12 cellular contexts compared by ENCODE assay signal in the genomic region with DNA sequence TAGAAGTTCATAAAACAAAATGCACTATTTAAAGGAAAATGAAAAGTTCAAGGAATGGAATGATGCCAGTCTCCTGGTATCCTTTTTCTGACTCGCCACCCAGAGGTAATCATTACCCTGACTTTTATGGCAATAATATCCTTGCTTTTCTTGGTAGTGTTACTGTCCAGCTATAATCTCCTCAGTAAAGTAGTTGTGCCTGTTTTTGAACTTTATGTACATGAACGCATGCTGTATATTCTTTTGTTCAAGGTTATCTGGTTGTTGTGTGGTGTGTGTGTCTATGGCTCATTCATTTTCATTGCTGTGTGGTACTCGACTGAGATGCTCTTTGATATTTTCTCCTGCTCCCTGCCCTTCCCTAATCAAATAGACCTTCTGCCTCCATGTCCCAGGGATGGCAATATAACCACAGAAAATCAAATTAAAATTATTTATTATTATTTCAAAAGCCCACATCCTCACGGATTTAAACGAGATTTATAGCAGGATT. TPM values are rescaled to one million over a fixed set of nuclear protein-coding genes. Genes with fewer than 3 reads are reported as not detected.
DNase-seq lines count a peak whose midpoint lies in the region; ATAC-seq, FAIRE-seq and TF ChIP-seq lines count a peak whose summit lies in the region.
"Had no signal": no experiment of that assay in that cellular context is flagged by ENCODE, and none has a peak within 500 bp of the region (broad histone marks: within the 10 kb centered on the region; RNA-seq: fewer than 3 reads in every experiment).

No MANE protein-coding gene starts in this region.

- no peaks in the 10 kb centered on the region for H3K9me1 ChIP-seq in K562 (ENCODE audit: control insufficient read depth, insufficient read depth, low read length)

- peaks cover 3 to 4% of the 10 kb centered on the region in 2 experiments; a peak in 3 of 5 replicates for H3K4me1 ChIP-seq in K562 (replicated peaks in 1 of 2; ENCODE audit: control insufficient read depth in 2 of 2, insufficient read depth in 2 of 2, low read length in 2 of 2)
- H3K4me1 ChIP-seq in naive thymus-derived CD4-positive, alpha-beta T cell (ENCODE audit: control insufficient read depth in 2 of 2, insufficient read depth in 2 of 2, low read length in 2 of 2) = no peaks in the 10 kb centered on the region

- H3K4me1 Mint-ChIP-seq in naive thymus-derived CD4-positive, alpha-beta T cell = peaks cover 0 to 14% (median 3%) of the 10 kb centered on the region in 7 donors

- H3K27ac ChIP-seq in C4-2B (no peak overlapping the region), K562 (ENCODE audit: extremely low read depth, low read depth, low read length) (no peak overlapping the region)
- no peak overlapping the region for H3K27ac ChIP-seq in naive thymus-derived CD4-positive, alpha-beta T cell (ENCODE audit: low read depth, low read length)
- H3K27ac ChIP-seq: gastroesophageal sphincter, suprapubic skin had no signal

- TF ChIP-seq EP300 in K562 (IDR thresholded peaks at IDR 0.05; ENCODE audit: low read length) = no peak

- in situ Hi-C loops in K562 (cut with MboI) = no loop called here

- no peaks in the 10 kb centered on the region for H4K20me1 ChIP-seq in K562 (replicated peaks; ENCODE audit: control insufficient read depth, insufficient read depth, low read length)

- CTCF ChIA-PET in K562 (lab: Yijun Ruan, JAX; ENCODE audit: low intra/inter-chr PET ratio) = interaction anchor here (0.9 kb wide), 1 partner anchor 459 kb away, joined by 5 read pairs; no protein-coding TSS in a partner anchor
- CTCF ChIA-PET in naive thymus-derived CD4-positive, alpha-beta T cell (lab: Charles Lee) = interaction anchor here (0.7 to 4.0 kb wide), 8 partner anchors 12 to 463 kb away, joined by 3 to 22 read pairs (median 4); partner anchors contain the start of gene AOPEP

- H2AFZ ChIP-seq in K562 (ENCODE audit: low read depth, low read length) = no peak overlapping the region

- H3K79me2 ChIP-seq in K562 (ENCODE audit: control insufficient read depth, insufficient read depth, low read length) = no peaks in the 10 kb centered on the region

- peak overlapping the region in 7 of 10 donors; percentile 14 to 94 (median 88) for H3K4me3 Mint-ChIP-seq in naive thymus-derived CD4-positive, alpha-beta T cell

- H3K9me3 Mint-ChIP-seq in naive thymus-derived CD4-positive, alpha-beta T cell = peaks cover 0 to 1% (median 0%) of the 10 kb centered on the region in 11 donors
- H3K9me3 Mint-ChIP-seq: activated B cell treated with CpG ODN at 0.5 μM for 24 hours; activated naive CD8-positive, alpha-beta T cell treated with anti-CD3 and anti-CD28 coated beads, Interleukin-2, amount 10 ng/mL, durations not matched to agents 7 days and 5 days had no signal

- no peak overlapping the region for H3K9ac ChIP-seq in K562 (ENCODE audit: insufficient read depth in 1 of 2, low read depth in 2 of 2, low read length in 2 of 2)

- POLR2A ChIA-PET in K562 (lab: Yijun Ruan, JAX) = interaction anchor here (0.7 to 0.8 kb wide), 2 partner anchors 317 to 469 kb away, joined by 3 to 4 read pairs; no protein-coding TSS in a partner anchor
- POLR2A ChIA-PET in naive thymus-derived CD4-positive, alpha-beta T cell (lab: Charles Lee) = interaction anchor here (0.7 to 1.8 kb wide), 3 partner anchors 12 to 57 kb away, joined by 3 to 13 read pairs (median 9); partner anchors contain the start of gene AOPEP

- H3K27me3 Mint-ChIP-seq in naive thymus-derived CD4-positive, alpha-beta T cell = peaks cover 0 to 45% (median 4%) of the 10 kb centered on the region in 5 donors

- BruUV-seq in K562 (replicated peaks; lab: Mats Ljungman, UMichigan) = no TSS peak

- no peaks in the 10 kb centered on the region for H3K36me3 Mint-ChIP-seq in naive thymus-derived CD4-positive, alpha-beta T cell
- H3K36me3 Mint-ChIP-seq: activated naive CD8-positive, alpha-beta T cell treated with anti-CD3 and anti-CD28 coated beads, Interleukin-2, amount 10 ng/mL, durations not matched to agents 7 days and 5 days had no signal

- H3K27ac Mint-ChIP-seq in naive thymus-derived CD4-positive, alpha-beta T cell = peak overlapping the region in 4 of 9 donors; percentile 68 to 86 (median 78)

- ATAC-seq in K562 = no peak
- ATAC-seq in naive thymus-derived CD4-positive, alpha-beta T cell = no peak
- no peak for ATAC-seq in GM18907 (IDR thresholded peaks at IDR 0.05; ENCODE audit: unreplicated experiment)
- ATAC-seq in HG03280 (IDR thresholded peaks at IDR 0.05; ENCODE audit: unreplicated experiment) = no peak
- ATAC-seq in GM21515 (IDR thresholded peaks at IDR 0.05; ENCODE audit: unreplicated experiment) = no peak

- peak; percentile 13 for DNase-seq in HT-29 (ENCODE audit: low spot score)
- DNase-seq in K562 (ENCODE audit: extremely low read depth in 1 of 4, low spot score in 3 of 4) = no peak
- DNase-seq in naive thymus-derived CD4-positive, alpha-beta T cell = no peak
- no peak for DNase-seq in NCI-H2081 (lab: John Stamatoyannopoulos, UW)
- DNase-seq: activated B cell treated with CpG ODN at 0.5 μM for 24 hours had no signal

- 1% methylated on average over 5 of the region's 5 CpGs for WGBS in K562 (ENCODE audit: insufficient coverage, low coverage, missing lambda C conversion rate)

- TF ChIP-seq CTCF in C4-2B (conservative IDR thresholded peaks at IDR 0.05) (0 out of 2 replicates have a peak, but pooled peaks have one; percentile 60), K562 (IDR thresholded peaks at IDR 0.05 in 2 of 3, conservative IDR thresholded peaks at IDR 0.05 in 1 of 3; ENCODE audit: insufficient read depth in 2 of 3, low read depth in 1 of 3, low read length in 3 of 3) (no peak)

- H3K27me3 ChIP-seq in K562 (ENCODE audit: control insufficient read depth in 2 of 2, insufficient read depth in 2 of 2, low read length in 2 of 2) = peaks cover 22 to 24% of the 10 kb centered on the region in 2 experiments; a peak in 4 of 5 replicates
- no peaks in the 10 kb centered on the region for H3K27me3 ChIP-seq in naive thymus-derived CD4-positive, alpha-beta T cell (ENCODE audit: control insufficient read depth in 2 of 2, insufficient read depth in 2 of 2, low read length in 2 of 2)
- H3K27me3 ChIP-seq: gastroesophageal sphincter, suprapubic skin had no signal

- intact Hi-C loops in K562 (cut with micrococcal nuclease) = loop anchor here (5.0 kb wide), 1 partner anchor 114 kb away; no protein-coding TSS in a partner anchor
- intact Hi-C loops in naive thymus-derived CD4-positive, alpha-beta T cell (cut with micrococcal nuclease) = loop anchor here (1.0 to 5.0 kb wide), 3 partner anchors 13 to 1550 kb away; no protein-coding TSS in a partner anchor

- no peak for TF ChIP-seq RAD21 in K562 (CRISPR knock-in tag; conservative IDR thresholded peaks at IDR 0.05 in 1 of 2, IDR thresholded peaks at IDR 0.05 in 1 of 2)

- FAIRE-seq in K562 (lab: Jason Lieb, UNC) = no peak

- no peak overlapping the region for H3K4me2 ChIP-seq in K562 (ENCODE audit: insufficient read depth, low read length)

- H3K9me3 ChIP-seq in K562 (replicated peaks; ENCODE audit: control insufficient read depth, insufficient read depth, low read depth, low read length) = no peaks in the 10 kb centered on the region
- H3K9me3 ChIP-seq in naive thymus-derived CD4-positive, alpha-beta T cell (ENCODE audit: control insufficient read depth in 2 of 3, low read length in 3 of 3) = no peaks in the 10 kb centered on the region
- H3K9me3 ChIP-seq: gastroesophageal sphincter, suprapubic skin had no signal

- no peak overlapping the region for H3K4me3 ChIP-seq in K562
- H3K4me3 ChIP-seq in naive thymus-derived CD4-positive, alpha-beta T cell (ENCODE audit: low read length) = no peak overlapping the region

- no peak for TF ChIP-seq POLR2A in K562 (conservative IDR thresholded peaks at IDR 0.05)

- H3K36me3 ChIP-seq in K562 (ENCODE audit: control insufficient read depth, insufficient read depth, low read length) = no peaks in the 10 kb centered on the region
- no peaks in the 10 kb centered on the region for H3K36me3 ChIP-seq in naive thymus-derived CD4-positive, alpha-beta T cell (ENCODE audit: control insufficient read depth in 2 of 3, insufficient read depth in 3 of 3, low read length in 3 of 3)
- H3K36me3 ChIP-seq: gastroesophageal sphincter, suprapubic skin had no signal

RNA-seq across cellular contexts. Expression of gene FBP1, which starts 29.2 kb away (rescaled TPM):
- 53.5 and 63.3 TPM in 2 replicates for total RNA-seq in HT-29 (2014; rRNA removed; shearing (Covaris generic))
- not detected in 2 replicates for total RNA-seq in K562 (2011; cell fraction: chromatin; rRNA removed; ENCODE audit: low replicate concordance)
- total RNA-seq in K562 (2011; cell fraction: nucleolus; rRNA removed) = not detected in 2 replicates
- not detected in 2 replicates for total RNA-seq in K562 (2011; cell fraction: nucleoplasm; rRNA removed)
- not detected in 2 replicates for total RNA-seq in K562 (2014; rRNA removed)
- total RNA-seq in K562 (2014; rRNA removed; fragmentation: Illumina TruSeq; extraction: Trizol) = not detected in 2 replicates
- total RNA-seq in K562 (2015; rRNA removed; fragmentation: Illumina TruSeq; extraction: Trizol) = not detected in 2 replicates
- 0.24 and 0.58 TPM in 2 replicates for total RNA-seq in K562 (2021)
- not detected in 2 replicates for polyA plus RNA-seq in K562 (2011; rRNA removed)
- polyA plus RNA-seq in K562 (2011; cell fraction: cytosol; rRNA removed) = not detected in 2 replicates
- not detected in 2 replicates for polyA plus RNA-seq in K562 (2011; cell fraction: nucleus; rRNA removed)
- polyA plus RNA-seq in K562 (2012) = not detected in 2 replicates
- not detected in 2 replicates for polyA plus RNA-seq in K562 (2014; fragmentation: Illumina TruSeq; extraction: Trizol)
- polyA plus RNA-seq in K562 (2014; fragmentation: Nextera tagmentation; extraction: Ambion mirVana) = not detected
- not detected in 2 replicates for polyA plus RNA-seq in K562 (2014; rRNA removed)
- not detected in 2 replicates for polyA minus RNA-seq in K562 (2011; rRNA and poly(A)+ RNA removed)
- polyA minus RNA-seq in K562 (2011; cell fraction: cytosol; rRNA and poly(A)+ RNA removed) = not detected in 2 replicates
- polyA minus RNA-seq in K562 (2011; cell fraction: nucleus; rRNA and poly(A)+ RNA removed) = not detected in 2 replicates
- 10 to 100 TPM in 3 of 5 experiments, 1 to 10 TPM in 1, under 1 TPM in 1; 0.15 to 26.1 (median 10.5) TPM for total RNA-seq in naive thymus-derived CD4-positive, alpha-beta T cell
- polyA plus RNA-seq in naive thymus-derived CD4-positive, alpha-beta T cell = 10 to 100 TPM; 19.3 to 25.8 TPM

RNA-seq across cellular contexts. Expression of gene AOPEP, which starts 58.0 kb away (rescaled TPM):
- 19.9 and 22.6 TPM in 2 replicates for total RNA-seq in HT-29 (2014; rRNA removed; shearing (Covaris generic))
- 88.8 and 115 TPM in 2 replicates for total RNA-seq in K562 (2011; cell fraction: chromatin; rRNA removed; ENCODE audit: low replicate concordance)
- 42.0 and 58.4 TPM in 2 replicates for total RNA-seq in K562 (2011; cell fraction: nucleolus; rRNA removed)
- total RNA-seq in K562 (2011; cell fraction: nucleoplasm; rRNA removed) = 62.2 and 72.1 TPM in 2 replicates
- total RNA-seq in K562 (2014; rRNA removed) = 15.6 and 17.2 TPM in 2 replicates
- total RNA-seq in K562 (2014; rRNA removed; fragmentation: Illumina TruSeq; extraction: Trizol) = 14.1 and 14.4 TPM in 2 replicates
- 11.1 and 11.8 TPM in 2 replicates for total RNA-seq in K562 (2015; rRNA removed; fragmentation: Illumina TruSeq; extraction: Trizol)
- total RNA-seq in K562 (2021) = 13.7 and 14.5 TPM in 2 replicates
- polyA plus RNA-seq in K562 (2011; rRNA removed) = 9.9 and 13.5 TPM in 2 replicates
- polyA plus RNA-seq in K562 (2011; cell fraction: cytosol; rRNA removed) = 7.2 and 9.7 TPM in 2 replicates
- polyA plus RNA-seq in K562 (2011; cell fraction: nucleus; rRNA removed) = 19.8 and 24.6 TPM in 2 replicates
- polyA plus RNA-seq in K562 (2012) = 7.1 and 9.9 TPM in 2 replicates
- polyA plus RNA-seq in K562 (2014; fragmentation: Illumina TruSeq; extraction: Trizol) = 9.0 and 9.1 TPM in 2 replicates
- polyA plus RNA-seq in K562 (2014; fragmentation: Nextera tagmentation; extraction: Ambion mirVana) = 1 to 10 TPM; 4.5 to 5.4 TPM
- polyA plus RNA-seq in K562 (2014; rRNA removed) = 10.5 and 19.3 TPM in 2 replicates
- polyA minus RNA-seq in K562 (2011; rRNA and poly(A)+ RNA removed) = 28.3 TPM in 2 replicates
- polyA minus RNA-seq in K562 (2011; cell fraction: cytosol; rRNA and poly(A)+ RNA removed) = 6.1 and 6.2 TPM in 2 replicates
- polyA minus RNA-seq in K562 (2011; cell fraction: nucleus; rRNA and poly(A)+ RNA removed) = 54.7 and 70.6 TPM in 2 replicates
- 10 to 100 TPM; 11.0 to 19.0 (median 14.9) TPM for total RNA-seq in naive thymus-derived CD4-positive, alpha-beta T cell
- polyA plus RNA-seq in naive thymus-derived CD4-positive, alpha-beta T cell = 1 to 10 TPM; 5.7 to 6.0 TPM
